In genomic region chrX:134623293-134624045, GRCh38 we compare ENCODE assay signal across 1 cellular context.
TF ChIP-seq lines count a peak whose summit lies in the region.

No MANE protein-coding gene starts in this region.

TF ChIP-seq in K562, 482 proteins besides CTCF, POLR2A, EP300 and RAD21 (continued from another document):
- TF ChIP-seq KAT8 (IDR thresholded peaks at IDR 0.05; ENCODE audit: low read depth), result no peak
- no peak for TF ChIP-seq ZNF124 (CRISPR knock-in tag; IDR thresholded peaks at IDR 0.05)
- TF ChIP-seq TEAD4 (IDR thresholded peaks at IDR 0.05; ENCODE audit: low read length), result peak; percentile 15; the same call in 1 of the 2 replicates
- no peak for TF ChIP-seq TEAD4 (CRISPR knock-in tag; IDR thresholded peaks at IDR 0.05; ENCODE audit: borderline replicate concordance)
- no peak for TF ChIP-seq NFATC3 (IDR thresholded peaks at IDR 0.05)
- TF ChIP-seq CBFA2T3 (IDR thresholded peaks at IDR 0.05), result peak; percentile 52
- no peak for TF ChIP-seq CAMTA2 (CRISPR knock-in tag; conservative IDR thresholded peaks at IDR 0.05)
- TF ChIP-seq KDM4B (IDR thresholded peaks at IDR 0.05; ENCODE audit: borderline replicate concordance in 2 of 2, low read depth in 1 of 2), result no peak
- no peak for TF ChIP-seq ZNF408 (CRISPR knock-in tag; IDR thresholded peaks at IDR 0.05; ENCODE audit: low read depth)
- no peak for TF ChIP-seq IRF9 (tag; IDR thresholded peaks at IDR 0.05)
- no peak for TF ChIP-seq FOXK1 (CRISPR knock-in tag; IDR thresholded peaks at IDR 0.05; ENCODE audit: borderline replicate concordance)
- TF ChIP-seq ZKSCAN8 (CRISPR knock-in tag; IDR thresholded peaks at IDR 0.05), result no peak
- no peak for TF ChIP-seq NCOA1 (IDR thresholded peaks at IDR 0.05; ENCODE audit: low read depth)
- no peak for TF ChIP-seq PTBP1 (IDR thresholded peaks at IDR 0.05; ENCODE audit: low read depth, low read length)
- no peak for TF ChIP-seq ZNF384 (IDR thresholded peaks at IDR 0.05; ENCODE audit: low read depth, low read length)
- peak; percentile 18 for TF ChIP-seq ZFP36 (IDR thresholded peaks at IDR 0.05; ENCODE audit: low read depth, low read length, partially characterized antibody)
- TF ChIP-seq E4F1 (CRISPR knock-in tag; IDR thresholded peaks at IDR 0.05; ENCODE audit: borderline replicate concordance), result no peak
